ENCODE assay signal across 28 cellular contexts in genomic region chr20:20000223-20000968, GRCh38. TPM values are rescaled to one million over a fixed set of nuclear protein-coding genes. Genes with fewer than 3 reads are reported as not detected.
DNase-seq lines count a peak whose midpoint lies in the region; ATAC-seq and TF ChIP-seq lines count a peak whose summit lies in the region.
"Had no signal": no experiment of that assay in that cellular context is flagged by ENCODE, and none has a peak within 500 bp of the region (broad histone marks: within the 10 kb centered on the region; RNA-seq: fewer than 3 reads in every experiment).

No MANE protein-coding gene starts in this region.

- no peak for ATAC-seq in body of pancreas
- ATAC-seq in HG02938 (IDR thresholded peaks at IDR 0.05; ENCODE audit: unreplicated experiment): no peak
- no peak for ATAC-seq in HG03432 (IDR thresholded peaks at IDR 0.05; ENCODE audit: unreplicated experiment)
- ATAC-seq in GM18520 (IDR thresholded peaks at IDR 0.05; ENCODE audit: unreplicated experiment): no peak
- ATAC-seq: stimulated activated naive CD8-positive, alpha-beta T cell treated with anti-CD3 and anti-CD28 coated beads, Interleukin-15, amount 100 ng/mL, for 72 hours had no signal

- intact Hi-C loops in body of pancreas (cut with DNase I): loop anchor here (10.0 kb wide), 1 partner anchor 306 kb away; no protein-coding TSS in a partner anchor

- no peaks in the 10 kb centered on the region for H3K9me3 Mint-ChIP-seq in nephron
- H3K9me3 Mint-ChIP-seq: activated naive CD4-positive, alpha-beta T cell treated with anti-CD3 and anti-CD28 coated beads, Interleukin-2, amount 50 U/mL, for 24 hours; CD4-positive, CD25-positive, alpha-beta regulatory T cell; memory B cell; natural killer cell treated with Interleukin-12 subunit alpha and Interleukin-12 subunit beta and Interleukin-15 and Interleukin-18, amount 100 ng/mL, for 72 hours; stimulated activated naive CD8-positive, alpha-beta T cell treated with anti-CD3 and anti-CD28 coated beads, Interleukin-15, amount 100 ng/mL, for 72 hours had no signal

- H3K36me3 Mint-ChIP-seq in nephron (ENCODE audit: low read depth): peaks cover 43% of the 10 kb centered on the region
- H3K36me3 Mint-ChIP-seq: activated naive CD4-positive, alpha-beta T cell treated with anti-CD3 and anti-CD28 coated beads, Interleukin-2, amount 50 U/mL, for 24 hours; CD4-positive, CD25-positive, alpha-beta regulatory T cell; memory B cell; natural killer cell treated with Interleukin-12 subunit alpha and Interleukin-12 subunit beta and Interleukin-15 and Interleukin-18, amount 100 ng/mL, for 72 hours had no signal

- 79 to 82% methylated on average over 13 to 14 of the region's 14 CpGs for WGBS in body of pancreas, 2 donors

- H3K9ac ChIP-seq in BLaER1 treated with 17β-estradiol and CSF1 and Interleukin-3, amounts not matched to agents 10 nM and 100 nM: peak overlapping the region in 7 of 11 experiments; percentile 4 to 89 (median 49); a peak in 8 of 22 replicates

- peaks cover 62% of the 10 kb centered on the region for H3K4me1 Mint-ChIP-seq in nephron

- H3K4me3 ChIP-seq in BLaER1 treated with 17β-estradiol and CSF1 and Interleukin-3, amounts not matched to agents 10 nM and 100 nM: peak overlapping the region in 3 of 10 experiments; percentile 5 to 20 (median 17); a peak in 3 of 20 replicates
- H3K4me3 ChIP-seq in NB4 (ENCODE audit: low read depth, low read length) (no peak overlapping the region), body of pancreas (no peak overlapping the region)
- H3K4me3 ChIP-seq: coronary artery, SJCRH30, skin epidermis had no signal

- H4K20me1 ChIP-seq in BLaER1 treated with 17β-estradiol and CSF1 and Interleukin-3, amounts not matched to agents 10 nM and 100 nM: no peaks in the 10 kb centered on the region

- peak overlapping the region; percentile 13 to 97 (median 94); a peak in 21 of 22 replicates for H3K27ac ChIP-seq in BLaER1 treated with 17β-estradiol and CSF1 and Interleukin-3, amounts not matched to agents 10 nM and 100 nM
- peak overlapping the region in 3 of 4 donors; percentile 22 to 70 (median 64) for H3K27ac ChIP-seq in body of pancreas
- H3K27ac ChIP-seq: SJCRH30 had no signal

- H3K27ac Mint-ChIP-seq in nephron: peak overlapping the region in 2 of 3 experiments; percentile 12 to 40
- H3K27ac Mint-ChIP-seq: activated naive CD4-positive, alpha-beta T cell treated with anti-CD3 and anti-CD28 coated beads, Interleukin-2, amount 50 U/mL, for 24 hours; CD4-positive, CD25-positive, alpha-beta regulatory T cell; memory B cell; natural killer cell treated with Interleukin-12 subunit alpha and Interleukin-12 subunit beta and Interleukin-15 and Interleukin-18, amount 100 ng/mL, for 72 hours; stimulated activated naive CD8-positive, alpha-beta T cell treated with anti-CD3 and anti-CD28 coated beads, Interleukin-15, amount 100 ng/mL, for 72 hours had no signal

- H3K4me2 ChIP-seq in BLaER1 treated with 17β-estradiol and CSF1 and Interleukin-3, amounts not matched to agents 10 nM and 100 nM: peak overlapping the region; percentile 71 to 97 (median 90)

- H3K4me1 ChIP-seq in BLaER1 treated with 17β-estradiol and CSF1 and Interleukin-3, amounts not matched to agents 10 nM and 100 nM: peaks cover 95 to 100% (median 99%) of the 10 kb centered on the region in 10 experiments
- H3K4me1 ChIP-seq in body of pancreas: peaks cover 78% of the 10 kb centered on the region

- H3K27me3 ChIP-seq in BLaER1 treated with 17β-estradiol and CSF1 and Interleukin-3, amounts not matched to agents 10 nM and 100 nM: no peaks in the 10 kb centered on the region
- H3K27me3 ChIP-seq in body of pancreas: no peaks in the 10 kb centered on the region
- H3K27me3 ChIP-seq: SJCRH30 had no signal

- no peak for TF ChIP-seq POLR2A in NB4 (IDR thresholded peaks at IDR 0.05; ENCODE audit: extremely low read depth, insufficient read length)
- no peak for TF ChIP-seq POLR2A in body of pancreas (IDR thresholded peaks at IDR 0.05)

- H3K27me3 Mint-ChIP-seq in nephron (ENCODE audit: low read depth): peaks cover 4% of the 10 kb centered on the region

- H3K36me3 ChIP-seq in BLaER1 treated with 17β-estradiol and CSF1 and Interleukin-3, amounts not matched to agents 10 nM and 100 nM: peaks cover 7 to 80% (median 71%) of the 10 kb centered on the region in 11 experiments; a peak in 21 of 22 replicates
- H3K36me3 ChIP-seq in body of pancreas (replicated peaks in 1 of 2; ENCODE audit: insufficient read depth in 1 of 2, low read depth in 2 of 2): peaks cover 0 to 14% of the 10 kb centered on the region in 2 donors

- no peak overlapping the region for H3K4me3 Mint-ChIP-seq in nephron
- H3K4me3 Mint-ChIP-seq: activated naive CD4-positive, alpha-beta T cell treated with anti-CD3 and anti-CD28 coated beads, Interleukin-2, amount 50 U/mL, for 24 hours; CD4-positive, CD25-positive, alpha-beta regulatory T cell; memory B cell; natural killer cell treated with Interleukin-12 subunit alpha and Interleukin-12 subunit beta and Interleukin-15 and Interleukin-18, amount 100 ng/mL, for 72 hours; stimulated activated naive CD8-positive, alpha-beta T cell treated with anti-CD3 and anti-CD28 coated beads, Interleukin-15, amount 100 ng/mL, for 72 hours had no signal

- TF ChIP-seq CTCF in NB4 (IDR thresholded peaks at IDR 0.05; ENCODE audit: low read depth, low read length) (no peak), body of pancreas (IDR thresholded peaks at IDR 0.05) (no peak), nephron (IDR thresholded peaks at IDR 0.05; ENCODE audit: unreplicated experiment in 3 of 3) (no peak)

- H3K9me3 ChIP-seq in BLaER1 treated with 17β-estradiol and CSF1 and Interleukin-3, amounts not matched to agents 10 nM and 100 nM (replicated peaks in 1 of 11): no peaks in the 10 kb centered on the region
- no peaks in the 10 kb centered on the region for H3K9me3 ChIP-seq in body of pancreas
- H3K9me3 ChIP-seq: SJCRH30 had no signal

- peak; percentile 63 for DNase-seq in NB4 (ENCODE audit: low read depth)
- no peak for DNase-seq in body of pancreas
- no peak for DNase-seq in activated CD4-positive, CD25-positive, alpha-beta regulatory T cell treated with anti-CD3 and anti-CD28 coated beads, Interleukin-2, amount 50 U/mL, for 72 hours
- DNase-seq: activated CD8-positive, alpha-beta memory T cell treated with anti-CD3 and anti-CD28 coated beads for 24 hours; activated T-cell treated with anti-CD3 and anti-CD28 coated beads, Interleukin-2, amount 50 U/mL, for 48 hours; CD4-positive, CD25-positive, alpha-beta regulatory T cell; DMS79; foreskin fibroblast; KG1; kidney; NCI-H1105 treated with DMSO at 0.1 percent for 48 hours; NCI-H526; posterior cingulate gyrus; SJCRH30; stimulated activated CD4-positive, alpha-beta T cell treated with anti-CD3 and anti-CD28 coated beads, Interleukin-2, amount 100 ng/mL, for 48 hours; stimulated activated naive CD8-positive, alpha-beta T cell treated with anti-CD3 and anti-CD28 coated beads, Interleukin-15, amount 100 ng/mL, for 72 hours had no signal

RNA-seq across cellular contexts. Expression of gene NAA20, which starts 16.8 kb away (rescaled TPM):
- total RNA-seq in body of pancreas: 10 to 100 TPM; 19.2 to 23.4 TPM

RNA-seq across cellular contexts. Expression of gene CRNKL1, which starts 51.9 kb away (rescaled TPM):
- 10 to 100 TPM; 12.5 to 28.3 TPM for total RNA-seq in body of pancreas

RNA-seq across cellular contexts. Expression of gene CFAP61, which starts 51.9 kb away (rescaled TPM):
- under 1 TPM in 1 of 2 donors, not detected in 1; 0.52 TPM for total RNA-seq in body of pancreas
- total RNA-seq: A673; CD4-positive, CD25-positive, alpha-beta regulatory T cell; natural killer cell treated with Interleukin-12 subunit alpha and Interleukin-12 subunit beta and Interleukin-15 and Interleukin-18, amount 100 ng/mL, for 72 hours; T-helper 2 cell treated with Interferon-gamma antibody and Interleukin-4, amounts not matched to agents 100 ng/mL and 5 ng/mL, for 36 hours had no signal
